In genomic region chr2:84519332-84519957, GRCh38 we compare ENCODE assay signal across 1 cellular context.
A peak's percentile ranks its signal among the peaks of the same experiment; 100 is the strongest.
TF ChIP-seq lines count a peak whose summit lies in the region.

No MANE protein-coding gene starts in this region.

TF ChIP-seq in K562, 482 proteins besides CTCF, POLR2A, EP300 and RAD21:
- TF ChIP-seq MNT (conservative IDR thresholded peaks at IDR 0.05), result no peak
- peak; percentile 74 for TF ChIP-seq HNRNPK (IDR thresholded peaks at IDR 0.05; ENCODE audit: low read depth, low read length, poor library complexity, severe bottlenecking)
- no peak for TF ChIP-seq ARID1B (IDR thresholded peaks at IDR 0.05)
- TF ChIP-seq PCBP2 (IDR thresholded peaks at IDR 0.05; ENCODE audit: low read depth, low read length, poor library complexity, severe bottlenecking), result peak; percentile 90
- TF ChIP-seq NFE2 (IDR thresholded peaks at IDR 0.05; ENCODE audit: low read depth), result no peak
- no peak for TF ChIP-seq CHD7 (IDR thresholded peaks at IDR 0.05; ENCODE audit: low read depth, low read length)
- TF ChIP-seq MIER1 (IDR thresholded peaks at IDR 0.05; ENCODE audit: low read depth), result no peak
- no peak for TF ChIP-seq NCOR1 (IDR thresholded peaks at IDR 0.05)
- TF ChIP-seq MLLT1 (IDR thresholded peaks at IDR 0.05), result no peak
- no peak for TF ChIP-seq RFX5 (IDR thresholded peaks at IDR 0.05; ENCODE audit: low read depth, low read length)
- TF ChIP-seq DNMT1 (IDR thresholded peaks at IDR 0.05), result no peak
- TF ChIP-seq, protein P1, sequence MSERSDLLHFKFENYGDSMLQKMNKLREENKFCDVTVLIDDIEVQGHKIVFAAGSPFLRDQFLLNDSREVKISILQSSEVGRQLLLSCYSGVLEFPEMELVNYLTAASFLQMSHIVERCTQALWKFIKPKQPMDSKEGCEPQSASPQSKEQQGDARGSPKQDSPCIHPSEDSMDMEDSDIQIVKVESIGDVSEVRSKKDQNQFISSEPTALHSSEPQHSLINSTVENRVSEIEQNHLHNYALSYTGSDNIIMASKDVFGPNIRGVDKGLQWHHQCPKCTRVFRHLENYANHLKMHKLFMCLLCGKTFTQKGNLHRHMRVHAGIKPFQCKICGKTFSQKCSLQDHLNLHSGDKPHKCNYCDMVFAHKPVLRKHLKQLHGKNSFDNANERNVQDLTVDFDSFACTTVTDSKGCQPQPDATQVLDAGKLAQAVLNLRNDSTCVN (CRISPR knock-in tag; IDR thresholded peaks at IDR 0.05), result no peak
- TF ChIP-seq, protein P2, sequence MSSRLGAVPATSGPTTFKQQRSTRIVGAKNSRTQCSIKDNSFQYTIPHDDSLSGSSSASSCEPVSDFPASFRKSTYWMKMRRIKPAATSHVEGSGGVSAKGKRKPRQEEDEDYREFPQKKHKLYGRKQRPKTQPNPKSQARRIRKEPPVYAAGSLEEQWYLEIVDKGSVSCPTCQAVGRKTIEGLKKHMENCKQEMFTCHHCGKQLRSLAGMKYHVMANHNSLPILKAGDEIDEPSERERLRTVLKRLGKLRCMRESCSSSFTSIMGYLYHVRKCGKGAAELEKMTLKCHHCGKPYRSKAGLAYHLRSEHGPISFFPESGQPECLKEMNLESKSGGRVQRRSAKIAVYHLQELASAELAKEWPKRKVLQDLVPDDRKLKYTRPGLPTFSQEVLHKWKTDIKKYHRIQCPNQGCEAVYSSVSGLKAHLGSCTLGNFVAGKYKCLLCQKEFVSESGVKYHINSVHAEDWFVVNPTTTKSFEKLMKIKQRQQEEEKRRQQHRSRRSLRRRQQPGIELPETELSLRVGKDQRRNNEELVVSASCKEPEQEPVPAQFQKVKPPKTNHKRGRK (tag; IDR thresholded peaks at IDR 0.05), result 0 out of 2 replicates have a peak, but pooled peaks have one; percentile 46
- TF ChIP-seq SMAD4 (CRISPR knock-in tag; conservative IDR thresholded peaks at IDR 0.05), result no peak
- no peak for TF ChIP-seq ZNF239 (CRISPR knock-in tag; IDR thresholded peaks at IDR 0.05)
- TF ChIP-seq ZNF707 (CRISPR knock-in tag; conservative IDR thresholded peaks at IDR 0.05), result no peak
- TF ChIP-seq ZNF76 (CRISPR knock-in tag; IDR thresholded peaks at IDR 0.05; ENCODE audit: borderline replicate concordance), result no peak
